In the genomic region with DNA sequence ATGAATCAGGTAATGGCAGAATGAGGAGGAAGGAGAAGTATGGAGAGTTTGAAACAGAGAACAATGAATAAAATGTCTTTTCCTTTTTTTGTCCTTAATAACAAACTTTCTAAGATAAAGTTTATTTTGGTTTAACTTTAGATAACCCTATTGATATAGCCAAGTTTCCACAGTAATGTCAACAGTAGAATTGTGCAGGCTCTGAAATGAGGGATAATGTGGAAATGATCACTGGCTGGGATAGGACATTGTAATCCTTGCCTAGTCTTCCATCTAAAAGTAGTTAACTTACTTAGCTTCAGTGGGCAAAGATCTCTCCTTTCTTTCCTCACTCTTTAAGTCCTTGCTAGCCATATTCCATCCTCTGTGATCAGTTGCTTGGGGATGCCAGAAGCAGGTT, we compare ENCODE assay signal across 12 cellular contexts. TPM values are rescaled to one million over a fixed set of nuclear protein-coding genes. Genes with fewer than 3 reads are reported as not detected.
"Had no signal": no experiment of that assay in that cellular context is flagged by ENCODE, and none has a peak within 500 bp of the region (broad histone marks: within the 10 kb centered on the region; RNA-seq: fewer than 3 reads in every experiment).

No MANE protein-coding gene starts in this region.

- H2AFZ ChIP-seq: GM23248, GM23338 had no signal

- DNase-seq: GM23248, GOT3, H7, H9, HCEC 1CT, HFFc6 had no signal

- FAIRE-seq: H1, H54 had no signal

- H3K36me3 ChIP-seq: HAP-1 had no signal

- H3K4me1 ChIP-seq: HAP-1 had no signal

- H3K9me3 ChIP-seq: HAP-1 had no signal

- H3K27ac ChIP-seq: GM23248 had no signal

- ATAC-seq: GM23338, HCT116 had no signal

- H3K9ac ChIP-seq: GM23248 had no signal

- H3K4me2 ChIP-seq: GM23338 had no signal

- H3K4me3 ChIP-seq: GM23248, GM23338, HAP-1 had no signal

RNA-seq across cellular contexts. Expression of a gene that starts 52.8 kb away (rescaled TPM):
- total RNA-seq: GM23248, GM23338, H1, H4, HFFc6 had no signal
- polyA plus RNA-seq: GM23248 had no signal
